Comparison of ENCODE assay signal across 9 cellular contexts in the genomic region with DNA sequence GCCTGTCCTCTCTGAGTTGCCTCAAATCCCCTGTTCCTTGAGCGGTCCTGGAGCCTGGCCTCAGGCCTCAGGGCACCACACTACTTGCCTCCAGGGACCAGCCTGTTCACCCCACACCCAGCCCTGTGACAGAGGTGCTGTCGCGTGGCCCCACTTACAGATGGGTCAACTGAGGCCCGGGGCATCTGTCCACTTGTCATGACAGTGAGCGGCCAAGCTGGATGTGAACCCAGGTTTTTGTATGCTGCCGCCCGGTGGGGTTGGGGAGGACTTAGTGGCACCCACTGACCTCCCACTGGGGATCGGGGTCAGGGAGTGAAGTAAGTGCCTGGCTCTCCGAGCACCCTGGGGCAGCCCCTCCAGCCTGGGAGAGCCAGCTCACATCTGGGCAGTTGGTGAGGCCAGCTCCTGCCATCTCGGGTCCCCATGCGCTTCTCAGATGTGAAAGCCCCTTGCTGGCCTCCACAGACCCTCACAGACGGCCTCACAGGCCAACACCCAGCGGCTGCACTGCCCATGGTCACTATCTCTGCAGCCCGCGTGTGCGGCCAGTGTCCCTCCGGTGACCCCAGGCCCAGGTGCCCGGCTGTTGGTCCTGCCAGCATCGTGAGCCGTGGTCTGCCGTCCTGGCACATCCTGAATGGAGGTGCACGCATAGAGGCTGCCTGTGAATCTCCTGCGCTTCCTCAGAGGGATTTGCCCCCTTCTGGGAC. TPM values are rescaled to one million over a fixed set of nuclear protein-coding genes. Genes with fewer than 3 reads are reported as not detected.
DNase-seq lines count a peak whose midpoint lies in the region; TF ChIP-seq lines count a peak whose summit lies in the region.
"Had no signal": no experiment of that assay in that cellular context is flagged by ENCODE, and none has a peak within 500 bp of the region (broad histone marks: within the 10 kb centered on the region; RNA-seq: fewer than 3 reads in every experiment).

No MANE protein-coding gene starts in this region.

- H3K4me1 ChIP-seq in CD4-positive, alpha-beta memory T cell (ENCODE audit: insufficient read depth, low read length): peaks cover 41% of the 10 kb centered on the region
- no peaks in the 10 kb centered on the region for H3K4me1 ChIP-seq in iPS-20b (ENCODE audit: insufficient read depth, low read length)

- no peak for TF ChIP-seq CTCF in astrocyte of the spinal cord (IDR thresholded peaks at IDR 0.05; ENCODE audit: low read depth, low read length)

- no peak overlapping the region for H3K4me3 Mint-ChIP-seq in CD4-positive, alpha-beta memory T cell

- in situ Hi-C loops in astrocyte of the spinal cord (cut with HindIII; ENCODE audit: low sequenced_read_pairs): no loop called here

- H3K4me1 Mint-ChIP-seq in CD4-positive, alpha-beta memory T cell: peaks cover 10 to 29% (median 12%) of the 10 kb centered on the region in 4 donors

- no peaks in the 10 kb centered on the region for H3K9me3 Mint-ChIP-seq in CD4-positive, alpha-beta memory T cell

- peak overlapping the region; percentile 68; the same call in 1 of the 2 replicates for H3K9ac ChIP-seq in iPS-20b (ENCODE audit: low read depth, low read length)

- intact Hi-C loops in CD4-positive, alpha-beta memory T cell (cut with micrococcal nuclease): loop anchor here (2.0 kb wide), 4 partner anchors 27 to 343 kb away; no protein-coding TSS in a partner anchor

- H3K27ac Mint-ChIP-seq in CD4-positive, alpha-beta memory T cell: peak overlapping the region in 2 of 7 donors; percentile 2 to 68

- H3K27me3 Mint-ChIP-seq in CD4-positive, alpha-beta memory T cell: no peaks in the 10 kb centered on the region

- H3K27ac ChIP-seq in CD4-positive, alpha-beta memory T cell (ENCODE audit: low read depth, low read length): peak overlapping the region; percentile 41
- H3K27ac ChIP-seq in iPS-20b (ENCODE audit: low read length): no peak overlapping the region

- H3K36me3 ChIP-seq in CD4-positive, alpha-beta memory T cell (ENCODE audit: insufficient read depth, low read length): no peaks in the 10 kb centered on the region
- H3K36me3 ChIP-seq in iPS-20b (ENCODE audit: insufficient read depth, low read depth, low read length): no peaks in the 10 kb centered on the region

- H3K27me3 ChIP-seq in CD4-positive, alpha-beta memory T cell (ENCODE audit: insufficient read depth, low read length): no peaks in the 10 kb centered on the region
- peaks cover 11% of the 10 kb centered on the region for H3K27me3 ChIP-seq in iPS-20b (ENCODE audit: insufficient read depth, low read length)

- H3K4me3 ChIP-seq in CD4-positive, alpha-beta memory T cell (ENCODE audit: low read length in 2 of 2): no peak overlapping the region
- H3K4me3 ChIP-seq in astrocyte of the spinal cord (ENCODE audit: low read depth, low read length) (peak overlapping the region; percentile 44), iPS-20b (ENCODE audit: low read length) (peak overlapping the region; percentile 69; the same call in 1 of the 2 replicates), skeletal muscle cell (ENCODE audit: low read depth, low read length) (peak overlapping the region; percentile 53)

- no peak for DNase-seq in CD4-positive, alpha-beta memory T cell
- DNase-seq in astrocyte of the spinal cord (ENCODE audit: low read depth, low spot score) (no peak), skeletal muscle cell (ENCODE audit: low read depth) (no peak), NCI-H187 treated with DMSO at 0.1 percent for 48 hours (lab: John Stamatoyannopoulos, UW) (no peak), anterior cingulate cortex (lab: John Stamatoyannopoulos, UW) (no peak)
- no peak for DNase-seq in NK-92 treated with Interleukin-12 subunit alpha and Interleukin-12 subunit beta, amount 100 ng/mL, for 24 hours (lab: John Stamatoyannopoulos, UW)
- no peak for DNase-seq in activated T-cell treated with anti-CD3 and anti-CD28 coated beads, Interleukin-2, amount 50 U/mL, for 48 hours
- DNase-seq: stimulated activated CD8-positive, alpha-beta memory T cell treated with anti-CD3 and anti-CD28 coated beads, Interleukin-4, amount 100 ng/mL, for 48 hours had no signal

- no peaks in the 10 kb centered on the region for H3K9me3 ChIP-seq in CD4-positive, alpha-beta memory T cell (ENCODE audit: control insufficient read depth in 1 of 2, low read length in 2 of 2)
- H3K9me3 ChIP-seq in iPS-20b (ENCODE audit: insufficient read depth, low read depth, low read length): no peaks in the 10 kb centered on the region

- no peaks in the 10 kb centered on the region for H3K36me3 Mint-ChIP-seq in CD4-positive, alpha-beta memory T cell

- CTCF ChIA-PET in CD4-positive, alpha-beta memory T cell (lab: Charles Lee; ENCODE audit: partially characterized antibody): interaction anchor here (2.2 to 2.4 kb wide), 2 partner anchors 9 to 177 kb away, joined by 7 to 9 read pairs; a partner anchor contains a TSS

- POLR2A ChIA-PET in CD4-positive, alpha-beta memory T cell (lab: Charles Lee; ENCODE audit: partially characterized antibody): interaction anchor here (0.8 to 6.7 kb wide), 6 partner anchors 24 to 382 kb away, joined by 3 to 50 read pairs (median 4); a partner anchor contains a TSS

RNA-seq across cellular contexts. Expression of a gene that starts 9.3 kb away (rescaled TPM):
- total RNA-seq in CD4-positive, alpha-beta memory T cell: 10 to 100 TPM; 38.4 to 40.8 TPM
- polyA plus RNA-seq in CD4-positive, alpha-beta memory T cell: 10 to 100 TPM; 54.2 to 58.9 TPM

RNA-seq across cellular contexts. Expression of a gene that starts 24.3 kb away (rescaled TPM):
- 100 to 1,000 TPM in 1 of 2 experiments, 10 to 100 TPM in 1; 96.1 to 104 TPM for total RNA-seq in CD4-positive, alpha-beta memory T cell
- polyA plus RNA-seq in CD4-positive, alpha-beta memory T cell: under 1 TPM; 0.08 to 0.86 TPM

Comparison
In these comparisons a context has a peak if more than half of its experiments do, and no peak if none do; other contexts are left out.
1. H3K4me3 ChIP-seq: peak in astrocyte of the spinal cord (single experiment), iPS-20b (single experiment) and skeletal muscle cell (single experiment); none in CD4-positive, alpha-beta memory T cell (0 of 2).